In genomic region chr22:19941365-19942070, GRCh38 we compare ENCODE assay signal across 8 cellular contexts. TPM values are rescaled to one million over a fixed set of nuclear protein-coding genes. Genes with fewer than 3 reads are reported as not detected.
A peak's percentile ranks its signal among the peaks of the same experiment; 100 is the strongest.
DNase-seq lines count a peak whose midpoint lies in the region; ATAC-seq and TF ChIP-seq lines count a peak whose summit lies in the region.

Gene COMT, plus strand, starts transcription at chr22:19941772. Its CDS starts 20,755 bp downstream, at chr22:19962527.
Gene TXNRD2, minus strand, starts transcription at chr22:19941818. Its CDS starts 15 bp downstream, at chr22:19941803.

- DNase-seq in AG20443 (ENCODE audit: low spot score) (peak; percentile 94), NCI-H1092 treated with DMSO at 0.1 percent for 48 hours (lab: John Stamatoyannopoulos, UW) (peak; percentile 51), dermis blood vessel endothelial cell (peak; percentile 72), lower leg skin (ENCODE audit: low spot score in 2 of 2) (peak in 1 of 2 donors; percentile 93)
- DNase-seq in activated CD4-positive, alpha-beta T cell treated with anti-CD3 and anti-CD28 coated beads, Interleukin-2, amount 50 U/mL, for 24 hours (ENCODE audit: low read depth in 1 of 2, low spot score in 1 of 2) = peak; percentile 40 to 49
- DNase-seq in stimulated activated CD4-positive, alpha-beta T cell treated with anti-CD3 and anti-CD28 coated beads, Interleukin-4, amount 100 ng/mL, for 48 hours (ENCODE audit: low read depth in 2 of 2) = peak; percentile 67

- H3K4me3 ChIP-seq in lower leg skin (ENCODE audit: low read depth, poor library complexity, severe bottlenecking) = peak within 1 kb of the TSS; percentile 64

- intact Hi-C loops in lower leg skin (cut with DNase I; ENCODE audit: low total_unique reads) = no loop called here

- TF ChIP-seq CTCF in lower leg skin (IDR thresholded peaks at IDR 0.05) = no peak

- 2 to 4% methylated on average over 4 to 37 of the region's 62 CpGs for WGBS in lower leg skin, 2 donors

- ATAC-seq in GM18870 (IDR thresholded peaks at IDR 0.05; ENCODE audit: unreplicated experiment) = no peak

- TF ChIP-seq POLR2A in GM19099 (IDR thresholded peaks at IDR 0.05; ENCODE audit: extremely low read depth, insufficient read length, low read depth) = peak; percentile 86
- peak in 1 of 2 donors; percentile 21 for TF ChIP-seq POLR2A in lower leg skin (IDR thresholded peaks at IDR 0.05)

RNA-seq across cellular contexts. Expression of gene COMT, which starts in this region (rescaled TPM):
- total RNA-seq in dermis blood vessel endothelial cell = 551 and 616 TPM in 2 replicates
- total RNA-seq in lower leg skin = 100 to 1,000 TPM; 224 to 306 (median 272) TPM

RNA-seq across cellular contexts. Expression of gene TXNRD2, which starts in this region (rescaled TPM):
- total RNA-seq in dermis blood vessel endothelial cell = 81.9 and 129 TPM in 2 replicates
- total RNA-seq in lower leg skin = 10 to 100 TPM; 10.9 to 16.8 (median 15.2) TPM
